8 cellular contexts compared by ENCODE assay signal in genomic region chr17:1058423-1059130, GRCh38.
DNase-seq lines count a peak whose midpoint lies in the region; ATAC-seq, FAIRE-seq and TF ChIP-seq lines count a peak whose summit lies in the region.

No MANE protein-coding gene starts in this region.

- no peaks in the 10 kb centered on the region for H4K20me1 ChIP-seq in DND-41 (ENCODE audit: insufficient read depth, low read length)
- H4K20me1 ChIP-seq in H1 (replicated peaks in 1 of 2; ENCODE audit: control insufficient read depth in 1 of 2, insufficient read depth in 2 of 2, low read length in 2 of 2), result no peaks in the 10 kb centered on the region

- H2BK5ac ChIP-seq in H1 (ENCODE audit: low read depth, low read length), result no peak overlapping the region
- H2BK5ac ChIP-seq in trophoblast cell (ENCODE audit: low read depth, low read length, poor library complexity), result no peak overlapping the region

- no peak overlapping the region for H3K27ac ChIP-seq in DND-41 (ENCODE audit: low read length)
- H3K27ac ChIP-seq in H1 (ENCODE audit: low read depth, low read length), result no peak overlapping the region
- H3K27ac ChIP-seq in trophoblast cell (ENCODE audit: low read depth, low read length), result no peak overlapping the region

- ATAC-seq in DND-41 (ENCODE audit: insufficient read depth, low read depth) (peak; percentile 54; the same call in 2 of the 3 replicates), HG03571 (IDR thresholded peaks at IDR 0.05; ENCODE audit: unreplicated experiment) (no peak)

- H2BK120ac ChIP-seq in H1 (replicated peaks; ENCODE audit: low read depth, low read length) (no peak overlapping the region), trophoblast cell (ENCODE audit: insufficient read depth, low read length, poor library complexity) (no peak overlapping the region)

- H3K36me3 ChIP-seq in DND-41 (ENCODE audit: insufficient read depth, low read length) (peaks cover 56% of the 10 kb centered on the region), H1 (ENCODE audit: control insufficient read depth in 2 of 4, insufficient read depth in 4 of 4, low read length in 3 of 4) (peaks cover 0 to 7% (median 3%) of the 10 kb centered on the region in 4 experiments; a peak in 4 of 8 replicates), trophoblast cell (ENCODE audit: control insufficient read depth in 1 of 2, insufficient read depth in 2 of 2, low read length in 2 of 2) (peaks cover 39 to 49% of the 10 kb centered on the region in 2 experiments)

- H3K9ac ChIP-seq in DND-41 (ENCODE audit: low read depth, low read length) (no peak overlapping the region), H1 (replicated peaks in 1 of 4; ENCODE audit: extremely low read depth in 1 of 4, low read depth in 3 of 4, low read length in 3 of 4) (no peak overlapping the region), trophoblast cell (ENCODE audit: low read length) (no peak overlapping the region)

- H3K23ac ChIP-seq in H1 (ENCODE audit: insufficient read length), result no peak overlapping the region
- H3K23ac ChIP-seq in trophoblast cell (ENCODE audit: low read length), result no peak overlapping the region

- TF ChIP-seq RAD21 in H1 (IDR thresholded peaks at IDR 0.05 in 1 of 2, conservative IDR thresholded peaks at IDR 0.05 in 1 of 2; ENCODE audit: low read depth in 2 of 2, low read length in 2 of 2), result peak; percentile 62 to 66

- no peak for TF ChIP-seq EP300 in H1 (IDR thresholded peaks at IDR 0.05; ENCODE audit: borderline replicate concordance in 1 of 2, low read depth in 2 of 2, low read length in 2 of 2)

- H3K79me2 ChIP-seq in DND-41 (ENCODE audit: insufficient read depth, low read length) (no peaks in the 10 kb centered on the region), H1 (ENCODE audit: control insufficient read depth in 1 of 2, insufficient read depth in 2 of 2, low read length in 2 of 2) (no peaks in the 10 kb centered on the region), trophoblast cell (ENCODE audit: control insufficient read depth, insufficient read depth, low read length, poor library complexity) (no peaks in the 10 kb centered on the region)

- no peak overlapping the region for H2AFZ ChIP-seq in DND-41 (ENCODE audit: low read depth, low read length)
- H2AFZ ChIP-seq in H1 (ENCODE audit: low read length), result no peak overlapping the region
- no peak overlapping the region for H2AFZ ChIP-seq in trophoblast cell (ENCODE audit: insufficient read depth, low read length, poor library complexity)

- H4K12ac ChIP-seq in trophoblast cell (ENCODE audit: low read depth, low read length), result no peak overlapping the region

- TF ChIP-seq CTCF in DND-41 (IDR thresholded peaks at IDR 0.05; ENCODE audit: borderline replicate concordance, extremely low read depth, low read length, poor library complexity, severe bottlenecking) (peak; percentile 63), LNCaP clone FGC (IDR thresholded peaks at IDR 0.05; ENCODE audit: control insufficient read depth, extremely low read depth, insufficient read depth) (peak; percentile 65), H1 (IDR thresholded peaks at IDR 0.05; ENCODE audit: control extremely low read depth in 1 of 3, insufficient read depth in 1 of 3, low read depth in 1 of 3, low read length in 3 of 3) (peak; percentile 68 to 76 (median 70))

- H2BK12ac ChIP-seq in H1 (ENCODE audit: low read depth, low read length) (no peak overlapping the region), trophoblast cell (ENCODE audit: low read length) (no peak overlapping the region)

- no peak overlapping the region for H3K56ac ChIP-seq in H1 (replicated peaks; ENCODE audit: insufficient read length, low read depth, low read length)

- H3K9me3 ChIP-seq in DND-41 (ENCODE audit: insufficient read depth, low read length, severe bottlenecking) (peaks cover 5% of the 10 kb centered on the region), H1 (ENCODE audit: insufficient read depth in 2 of 2, low read depth in 1 of 2, low read length in 1 of 2) (peaks cover 0 to 3% of the 10 kb centered on the region in 2 experiments; a peak in 1 of 4 replicates), trophoblast cell (ENCODE audit: insufficient read depth, low read depth, low read length) (peaks cover 4% of the 10 kb centered on the region)

- no peak overlapping the region for H4K91ac ChIP-seq in H1 (replicated peaks; ENCODE audit: insufficient read length, low read length)
- H4K91ac ChIP-seq in trophoblast cell (ENCODE audit: low read depth, low read length), result no peak overlapping the region

- no peak overlapping the region for H2BK20ac ChIP-seq in H1 (ENCODE audit: low read length)

- H2AK5ac ChIP-seq in H1 (ENCODE audit: low read depth, low read length) (no peak overlapping the region), trophoblast cell (ENCODE audit: low read length) (no peak overlapping the region)

- H3K4me2 ChIP-seq in DND-41 (ENCODE audit: insufficient read depth, low read length) (no peak overlapping the region), H1 (ENCODE audit: insufficient read depth in 1 of 2, low read depth in 2 of 2, low read length in 2 of 2) (no peak overlapping the region), trophoblast cell (ENCODE audit: low read length) (no peak overlapping the region)

- no peak overlapping the region for H3K14ac ChIP-seq in H1 (ENCODE audit: insufficient read length)
- no peak overlapping the region for H3K14ac ChIP-seq in trophoblast cell (ENCODE audit: low read length)

- CTCF ChIA-PET in H1 (lab: Charles Lee; ENCODE audit: partially characterized antibody), result interaction anchor here (0.6 to 5.6 kb wide), 28 partner anchors 8 to 384 kb away, joined by 3 to 144 read pairs (median 5); partner anchors contain the start of gene TIMM22

- TF ChIP-seq POLR2A in H1 (IDR thresholded peaks at IDR 0.05; ENCODE audit: control extremely low read depth in 1 of 2, low read depth in 2 of 2, low read length in 2 of 2), result no peak

- POLR2A ChIA-PET in H1 (lab: Charles Lee; ENCODE audit: partially characterized antibody), result no interaction called here

- FAIRE-seq in H1 (lab: Jason Lieb, UNC), result no peak

- 87% methylated on average over 12 of the region's 18 CpGs; no CpG with 5 or more reads in 1 of the 2 experiments for WGBS in H1 (ENCODE audit: extremely low coverage in 1 of 2, insufficient coverage in 1 of 2, insufficient read length in 1 of 2, insufficient replicate concordance in 2 of 2, low coverage in 1 of 2, low lambda C conversion rate in 2 of 2, missing lambda C conversion rate in 1 of 2), 2 experiments
- no CpG with 5 or more reads among the region's 18 CpGs for WGBS in trophoblast cell (ENCODE audit: extremely low coverage, insufficient coverage, insufficient read length)

- H3K23me2 ChIP-seq in H1 (ENCODE audit: low read depth, low read length), result no peaks in the 10 kb centered on the region

- H3K18ac ChIP-seq in H1 (ENCODE audit: extremely low read depth, low read length), result no peak overlapping the region
- H3K18ac ChIP-seq in trophoblast cell (ENCODE audit: low read length), result no peak overlapping the region

- no peak overlapping the region for H3K4me3 ChIP-seq in DND-41 (ENCODE audit: low read depth in 1 of 2, low read length in 2 of 2)
- H3K4me3 ChIP-seq in LNCaP clone FGC (ENCODE audit: low read depth, low read length), result no peak overlapping the region
- no peak overlapping the region for H3K4me3 ChIP-seq in H1 (ENCODE audit: extremely low read depth in 1 of 4, insufficient read depth in 2 of 4, low read depth in 3 of 4, low read length in 4 of 4)
- no peak overlapping the region for H3K4me3 ChIP-seq in trophoblast cell (ENCODE audit: low read depth, low read length)

- H3K4me1 ChIP-seq in DND-41 (ENCODE audit: insufficient read depth, low read length), result no peaks in the 10 kb centered on the region
- H3K4me1 ChIP-seq in H1 (replicated peaks in 1 of 4; ENCODE audit: control insufficient read depth in 3 of 4, insufficient read depth in 4 of 4, low read length in 3 of 4), result no peaks in the 10 kb centered on the region
- H3K4me1 ChIP-seq in trophoblast cell (ENCODE audit: control insufficient read depth in 1 of 2, insufficient read depth in 2 of 2, low read length in 2 of 2), result no peaks in the 10 kb centered on the region

- H3K4ac ChIP-seq in H1 (replicated peaks; ENCODE audit: insufficient read length, low read depth, low read length) (no peak overlapping the region), trophoblast cell (ENCODE audit: low read depth, low read length) (no peak overlapping the region)

- peak; percentile 62 for DNase-seq in DND-41
- DNase-seq in LNCaP clone FGC (ENCODE audit: low read depth), result no peak
- DNase-seq in activated CD4-positive, alpha-beta T cell treated with anti-CD3 and anti-CD28 coated beads for 4 hours, result peak; percentile 13 to 39
- DNase-seq in H1 (ENCODE audit: low read depth in 1 of 2, low spot score in 2 of 2), result peak in 1 of 2 experiments; percentile 94
- peak; percentile 50 to 70 for DNase-seq in trophoblast cell
- no peak for DNase-seq in NCI-H1930 (lab: John Stamatoyannopoulos, UW)
- no peak for DNase-seq in GOT3 (lab: John Stamatoyannopoulos, UW)

- no peak overlapping the region for H4K5ac ChIP-seq in H1 (ENCODE audit: insufficient read length, low read depth, low read length)

- H4K8ac ChIP-seq in H1 (ENCODE audit: extremely low read depth, insufficient read depth, low read length) (no peak overlapping the region), trophoblast cell (ENCODE audit: low read depth, low read length) (no peak overlapping the region)

- H3K27me3 ChIP-seq in DND-41 (ENCODE audit: insufficient read depth, low read length, poor library complexity), result no peaks in the 10 kb centered on the region
- H3K27me3 ChIP-seq in H1 (replicated peaks in 1 of 4; ENCODE audit: control insufficient read depth in 3 of 4, extremely low read depth in 1 of 4, insufficient read depth in 3 of 4, low read length in 3 of 4), result no peaks in the 10 kb centered on the region
- H3K27me3 ChIP-seq in trophoblast cell (ENCODE audit: insufficient read depth, low read length), result no peaks in the 10 kb centered on the region

- H2BK15ac ChIP-seq in H1 (ENCODE audit: low read length), result no peak overlapping the region

- H3K79me1 ChIP-seq in H1 (ENCODE audit: low read depth, low read length) (no peaks in the 10 kb centered on the region), trophoblast cell (ENCODE audit: low read length) (no peaks in the 10 kb centered on the region)

TF ChIP-seq in H1, 55 proteins besides CTCF, POLR2A, EP300 and RAD21:
- TF ChIP-seq KDM1A (IDR thresholded peaks at IDR 0.05; ENCODE audit: borderline replicate concordance, low read length) (peak; percentile 77; the same call in 1 of the 2 replicates), EZH2 (IDR thresholded peaks at IDR 0.05; ENCODE audit: low read depth, low read length, severe bottlenecking) (no peak), RFX5 (IDR thresholded peaks at IDR 0.05; ENCODE audit: borderline replicate concordance, low read depth, low read length) (no peak), SIN3A (conservative IDR thresholded peaks at IDR 0.05 in 1 of 2, IDR thresholded peaks at IDR 0.05 in 1 of 2; ENCODE audit: low read depth in 1 of 2, low read length in 2 of 2) (0 out of 4 replicates have a peak, but pooled peaks of 1 of the 2 experiments have one; percentile 42), TCF12 (IDR thresholded peaks at IDR 0.05; ENCODE audit: low read depth, low read length) (peak; percentile 47; the same call in 1 of the 2 replicates), HDAC2 (IDR thresholded peaks at IDR 0.05; ENCODE audit: borderline replicate concordance in 1 of 2, low read depth in 2 of 2, low read length in 2 of 2) (0 out of 4 replicates have a peak, but pooled peaks of 1 of the 2 experiments have one; percentile 49), TAF1 (IDR thresholded peaks at IDR 0.05; ENCODE audit: low read depth, low read length) (no peak)

Comparison
In these comparisons a context has a peak if more than half of its experiments do, and no peak if none do; other contexts are left out.
1. DNase-seq: peak in DND-41 (single experiment), activated CD4-positive, alpha-beta T cell treated with anti-CD3 and anti-CD28 coated beads for 4 hours (2 of 2) and trophoblast cell (2 of 2); none in LNCaP clone FGC (single experiment), NCI-H1930 (0 of 2) and GOT3 (single experiment).
2. Peak in every context shown above with its lines, with median percentiles within 50 percentile points of each other: CTCF ChIP-seq.